Comparison of ENCODE assay signal across 1 cellular context in the genomic region with DNA sequence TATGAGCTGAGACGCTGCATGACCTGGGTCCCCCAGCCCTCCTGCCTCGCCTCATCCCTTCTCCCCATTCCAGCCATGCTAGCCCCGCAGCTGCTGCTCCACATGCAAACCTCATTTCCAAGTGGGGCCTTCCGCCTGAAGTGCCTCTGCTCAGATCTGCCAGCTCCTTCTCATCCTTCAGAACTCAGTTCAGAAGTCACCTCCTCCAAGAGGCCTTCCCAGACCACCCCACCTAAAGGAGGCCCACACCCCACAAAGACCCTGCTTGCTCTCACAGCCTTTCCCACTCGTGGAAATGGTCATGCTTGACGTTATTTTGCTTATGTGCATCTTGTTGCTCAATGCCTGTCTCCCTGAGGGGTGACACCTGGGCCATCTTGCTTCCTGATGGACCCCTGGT.
TF ChIP-seq lines count a peak whose summit lies in the region.

No MANE protein-coding gene starts in this region.

TF ChIP-seq in SK-N-SH, 30 proteins besides CTCF, POLR2A, EP300 and RAD21 (continued from another document):
- no peak for TF ChIP-seq USF2 (IDR thresholded peaks at IDR 0.05; ENCODE audit: borderline replicate concordance, low read depth, low read length)
- no peak for TF ChIP-seq GATA2 (CRISPR knock-in tag; IDR thresholded peaks at IDR 0.05)
- TF ChIP-seq MXI1 (IDR thresholded peaks at IDR 0.05; ENCODE audit: low read depth, low read length) = no peak
- no peak for TF ChIP-seq GABPA (IDR thresholded peaks at IDR 0.05; ENCODE audit: low read depth)
- TF ChIP-seq, protein P1, sequence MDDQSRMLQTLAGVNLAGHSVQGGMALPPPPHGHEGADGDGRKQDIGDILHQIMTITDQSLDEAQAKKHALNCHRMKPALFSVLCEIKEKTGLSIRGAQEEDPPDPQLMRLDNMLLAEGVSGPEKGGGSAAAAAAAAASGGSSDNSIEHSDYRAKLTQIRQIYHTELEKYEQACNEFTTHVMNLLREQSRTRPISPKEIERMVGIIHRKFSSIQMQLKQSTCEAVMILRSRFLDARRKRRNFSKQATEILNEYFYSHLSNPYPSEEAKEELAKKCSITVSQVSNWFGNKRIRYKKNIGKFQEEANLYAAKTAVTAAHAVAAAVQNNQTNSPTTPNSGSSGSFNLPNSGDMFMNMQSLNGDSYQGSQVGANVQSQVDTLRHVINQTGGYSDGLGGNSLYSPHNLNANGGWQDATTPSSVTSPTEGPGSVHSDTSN (IDR thresholded peaks at IDR 0.05) = no peak
- TF ChIP-seq SMC3 (IDR thresholded peaks at IDR 0.05; ENCODE audit: low read depth, low read length) = no peak
- no peak for TF ChIP-seq NFIC (IDR thresholded peaks at IDR 0.05; ENCODE audit: borderline replicate concordance)
- no peak for TF ChIP-seq RFX5 (IDR thresholded peaks at IDR 0.05; ENCODE audit: low read length)
- TF ChIP-seq RXRA (IDR thresholded peaks at IDR 0.05; ENCODE audit: borderline replicate concordance, low read depth) = no peak
- TF ChIP-seq YY1 (IDR thresholded peaks at IDR 0.05; ENCODE audit: low read depth) = no peak
